1 cellular context compared by ENCODE assay signal in the genomic region with DNA sequence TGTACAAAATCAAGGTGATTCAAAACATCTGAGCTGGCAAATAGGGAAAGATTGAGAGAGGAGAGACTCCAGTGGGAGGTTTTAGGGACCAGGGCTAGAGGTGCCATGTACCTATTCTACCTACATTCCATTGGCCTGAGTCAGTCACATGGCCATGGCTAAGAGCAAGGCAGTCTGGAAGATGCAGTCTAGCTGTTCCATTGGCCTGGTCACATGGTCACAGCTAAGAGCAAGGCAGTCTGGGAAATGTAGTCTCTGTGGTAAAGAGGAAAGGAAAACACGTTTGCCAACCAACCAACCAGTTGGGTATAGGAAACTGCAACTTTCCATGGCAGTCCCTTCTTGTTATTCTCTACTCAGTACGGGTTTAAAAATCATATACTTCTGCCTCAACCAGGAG.
TF ChIP-seq lines count a peak whose summit lies in the region.

No MANE protein-coding gene starts in this region.

TF ChIP-seq in K562, 482 proteins besides CTCF, POLR2A, EP300 and RAD21 (continued from another document and continues in another):
- TF ChIP-seq, protein P1, sequence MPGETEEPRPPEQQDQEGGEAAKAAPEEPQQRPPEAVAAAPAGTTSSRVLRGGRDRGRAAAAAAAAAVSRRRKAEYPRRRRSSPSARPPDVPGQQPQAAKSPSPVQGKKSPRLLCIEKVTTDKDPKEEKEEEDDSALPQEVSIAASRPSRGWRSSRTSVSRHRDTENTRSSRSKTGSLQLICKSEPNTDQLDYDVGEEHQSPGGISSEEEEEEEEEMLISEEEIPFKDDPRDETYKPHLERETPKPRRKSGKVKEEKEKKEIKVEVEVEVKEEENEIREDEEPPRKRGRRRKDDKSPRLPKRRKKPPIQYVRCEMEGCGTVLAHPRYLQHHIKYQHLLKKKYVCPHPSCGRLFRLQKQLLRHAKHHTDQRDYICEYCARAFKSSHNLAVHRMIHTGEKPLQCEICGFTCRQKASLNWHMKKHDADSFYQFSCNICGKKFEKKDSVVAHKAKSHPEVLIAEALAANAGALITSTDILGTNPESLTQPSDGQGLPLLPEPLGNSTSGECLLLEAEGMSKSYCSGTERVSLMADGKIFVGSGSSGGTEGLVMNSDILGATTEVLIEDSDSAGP (CRISPR knock-in tag; IDR thresholded peaks at IDR 0.05) = no peak
- TF ChIP-seq CEBPG (CRISPR knock-in tag; IDR thresholded peaks at IDR 0.05) (no peak), CEBPG (tag; conservative IDR thresholded peaks at IDR 0.05 in 1 of 2, IDR thresholded peaks at IDR 0.05 in 1 of 2) (no peak), ASH1L (IDR thresholded peaks at IDR 0.05; ENCODE audit: borderline replicate concordance, low read depth, partially characterized antibody) (no peak), COPS2 (conservative IDR thresholded peaks at IDR 0.05) (no peak), SIX5 (IDR thresholded peaks at IDR 0.05; ENCODE audit: borderline replicate concordance in 1 of 2, insufficient read depth in 1 of 2, low read depth in 1 of 2, low read length in 2 of 2) (peak; percentile 74 to 78), NR2C1 (IDR thresholded peaks at IDR 0.05) (no peak), NR2C1 (tag; IDR thresholded peaks at IDR 0.05) (0 out of 2 replicates have a peak, but pooled peaks have one; percentile 17), SAFB (IDR thresholded peaks at IDR 0.05; ENCODE audit: borderline replicate concordance, low read depth, low read length) (no peak), ZNF12 (CRISPR knock-in tag; IDR thresholded peaks at IDR 0.05) (no peak), ETS2 (tag; IDR thresholded peaks at IDR 0.05; ENCODE audit: borderline replicate concordance, poor library complexity, severe bottlenecking) (no peak), ZNF121 (CRISPR knock-in tag; conservative IDR thresholded peaks at IDR 0.05) (no peak), THRAP3 (IDR thresholded peaks at IDR 0.05; ENCODE audit: borderline replicate concordance) (no peak), KLF10 (CRISPR knock-in tag; IDR thresholded peaks at IDR 0.05) (no peak), TAF9B (IDR thresholded peaks at IDR 0.05; ENCODE audit: partially characterized antibody) (no peak), ZNF174 (CRISPR knock-in tag; IDR thresholded peaks at IDR 0.05) (no peak), ARID1B (IDR thresholded peaks at IDR 0.05) (no peak), HCFC1 (IDR thresholded peaks at IDR 0.05; ENCODE audit: low read depth, low read length) (peak; percentile 90), CREM (IDR thresholded peaks at IDR 0.05; ENCODE audit: low read depth) (peak; percentile 53; the same call in 1 of the 2 replicates), CXXC5 (CRISPR knock-in tag; IDR thresholded peaks at IDR 0.05) (no peak), MBD2 (IDR thresholded peaks at IDR 0.05; ENCODE audit: borderline replicate concordance, low read depth) (peak; percentile 52; the same call in 1 of the 2 replicates), ZNF175 (CRISPR knock-in tag; IDR thresholded peaks at IDR 0.05; ENCODE audit: low read depth) (no peak), TAL1 (IDR thresholded peaks at IDR 0.05) (no peak), ZNF143 (CRISPR knock-in tag; IDR thresholded peaks at IDR 0.05) (peak; percentile 78), CBFA2T2 (conservative IDR thresholded peaks at IDR 0.05) (peak; percentile 73), TOE1 (IDR thresholded peaks at IDR 0.05; ENCODE audit: borderline replicate concordance) (peak; percentile 73; the same call in 1 of the 2 replicates), TOE1 (CRISPR knock-in tag; IDR thresholded peaks at IDR 0.05; ENCODE audit: borderline replicate concordance, low read depth) (no peak), CAMTA2 (CRISPR knock-in tag; conservative IDR thresholded peaks at IDR 0.05) (no peak)
- TF ChIP-seq, protein P2, sequence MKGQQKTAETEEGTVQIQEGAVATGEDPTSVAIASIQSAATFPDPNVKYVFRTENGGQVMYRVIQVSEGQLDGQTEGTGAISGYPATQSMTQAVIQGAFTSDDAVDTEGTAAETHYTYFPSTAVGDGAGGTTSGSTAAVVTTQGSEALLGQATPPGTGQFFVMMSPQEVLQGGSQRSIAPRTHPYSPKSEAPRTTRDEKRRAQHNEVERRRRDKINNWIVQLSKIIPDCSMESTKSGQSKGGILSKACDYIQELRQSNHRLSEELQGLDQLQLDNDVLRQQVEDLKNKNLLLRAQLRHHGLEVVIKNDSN (CRISPR knock-in tag; IDR thresholded peaks at IDR 0.05) = peak; percentile 91
- TF ChIP-seq, protein P3, sequence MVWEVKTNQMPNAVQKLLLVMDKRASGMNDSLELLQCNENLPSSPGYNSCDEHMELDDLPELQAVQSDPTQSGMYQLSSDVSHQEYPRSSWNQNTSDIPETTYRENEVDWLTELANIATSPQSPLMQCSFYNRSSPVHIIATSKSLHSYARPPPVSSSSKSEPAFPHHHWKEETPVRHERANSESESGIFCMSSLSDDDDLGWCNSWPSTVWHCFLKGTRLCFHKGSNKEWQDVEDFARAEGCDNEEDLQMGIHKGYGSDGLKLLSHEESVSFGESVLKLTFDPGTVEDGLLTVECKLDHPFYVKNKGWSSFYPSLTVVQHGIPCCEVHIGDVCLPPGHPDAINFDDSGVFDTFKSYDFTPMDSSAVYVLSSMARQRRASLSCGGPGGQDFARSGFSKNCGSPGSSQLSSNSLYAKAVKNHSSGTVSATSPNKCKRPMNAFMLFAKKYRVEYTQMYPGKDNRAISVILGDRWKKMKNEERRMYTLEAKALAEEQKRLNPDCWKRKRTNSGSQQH (CRISPR knock-in tag; IDR thresholded peaks at IDR 0.05) = no peak
- TF ChIP-seq, protein P4, sequence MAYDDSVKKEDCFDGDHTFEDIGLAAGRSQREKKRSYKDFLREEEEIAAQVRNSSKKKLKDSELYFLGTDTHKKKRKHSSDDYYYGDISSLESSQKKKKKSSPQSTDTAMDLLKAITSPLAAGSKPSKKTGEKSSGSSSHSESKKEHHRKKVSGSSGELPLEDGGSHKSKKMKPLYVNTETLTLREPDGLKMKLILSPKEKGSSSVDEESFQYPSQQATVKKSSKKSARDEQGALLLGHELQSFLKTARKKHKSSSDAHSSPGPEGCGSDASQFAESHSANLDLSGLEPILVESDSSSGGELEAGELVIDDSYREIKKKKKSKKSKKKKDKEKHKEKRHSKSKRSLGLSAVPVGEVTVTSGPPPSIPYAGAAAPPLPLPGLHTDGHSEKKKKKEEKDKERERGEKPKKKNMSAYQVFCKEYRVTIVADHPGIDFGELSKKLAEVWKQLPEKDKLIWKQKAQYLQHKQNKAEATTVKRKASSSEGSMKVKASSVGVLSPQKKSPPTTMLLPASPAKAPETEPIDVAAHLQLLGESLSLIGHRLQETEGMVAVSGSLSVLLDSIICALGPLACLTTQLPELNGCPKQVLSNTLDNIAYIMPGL (CRISPR knock-in tag; IDR thresholded peaks at IDR 0.05) = no peak
- TF ChIP-seq, protein P5, sequence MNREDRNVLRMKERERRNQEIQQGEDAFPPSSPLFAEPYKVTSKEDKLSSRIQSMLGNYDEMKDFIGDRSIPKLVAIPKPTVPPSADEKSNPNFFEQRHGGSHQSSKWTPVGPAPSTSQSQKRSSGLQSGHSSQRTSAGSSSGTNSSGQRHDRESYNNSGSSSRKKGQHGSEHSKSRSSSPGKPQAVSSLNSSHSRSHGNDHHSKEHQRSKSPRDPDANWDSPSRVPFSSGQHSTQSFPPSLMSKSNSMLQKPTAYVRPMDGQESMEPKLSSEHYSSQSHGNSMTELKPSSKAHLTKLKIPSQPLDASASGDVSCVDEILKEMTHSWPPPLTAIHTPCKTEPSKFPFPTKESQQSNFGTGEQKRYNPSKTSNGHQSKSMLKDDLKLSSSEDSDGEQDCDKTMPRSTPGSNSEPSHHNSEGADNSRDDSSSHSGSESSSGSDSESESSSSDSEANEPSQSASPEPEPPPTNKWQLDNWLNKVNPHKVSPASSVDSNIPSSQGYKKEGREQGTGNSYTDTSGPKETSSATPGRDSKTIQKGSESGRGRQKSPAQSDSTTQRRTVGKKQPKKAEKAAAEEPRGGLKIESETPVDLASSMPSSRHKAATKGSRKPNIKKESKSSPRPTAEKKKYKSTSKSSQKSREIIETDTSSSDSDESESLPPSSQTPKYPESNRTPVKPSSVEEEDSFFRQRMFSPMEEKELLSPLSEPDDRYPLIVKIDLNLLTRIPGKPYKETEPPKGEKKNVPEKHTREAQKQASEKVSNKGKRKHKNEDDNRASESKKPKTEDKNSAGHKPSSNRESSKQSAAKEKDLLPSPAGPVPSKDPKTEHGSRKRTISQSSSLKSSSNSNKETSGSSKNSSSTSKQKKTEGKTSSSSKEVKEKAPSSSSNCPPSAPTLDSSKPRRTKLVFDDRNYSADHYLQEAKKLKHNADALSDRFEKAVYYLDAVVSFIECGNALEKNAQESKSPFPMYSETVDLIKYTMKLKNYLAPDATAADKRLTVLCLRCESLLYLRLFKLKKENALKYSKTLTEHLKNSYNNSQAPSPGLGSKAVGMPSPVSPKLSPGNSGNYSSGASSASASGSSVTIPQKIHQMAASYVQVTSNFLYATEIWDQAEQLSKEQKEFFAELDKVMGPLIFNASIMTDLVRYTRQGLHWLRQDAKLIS (CRISPR knock-in tag; IDR thresholded peaks at IDR 0.05) = no peak
- TF ChIP-seq, protein P6, sequence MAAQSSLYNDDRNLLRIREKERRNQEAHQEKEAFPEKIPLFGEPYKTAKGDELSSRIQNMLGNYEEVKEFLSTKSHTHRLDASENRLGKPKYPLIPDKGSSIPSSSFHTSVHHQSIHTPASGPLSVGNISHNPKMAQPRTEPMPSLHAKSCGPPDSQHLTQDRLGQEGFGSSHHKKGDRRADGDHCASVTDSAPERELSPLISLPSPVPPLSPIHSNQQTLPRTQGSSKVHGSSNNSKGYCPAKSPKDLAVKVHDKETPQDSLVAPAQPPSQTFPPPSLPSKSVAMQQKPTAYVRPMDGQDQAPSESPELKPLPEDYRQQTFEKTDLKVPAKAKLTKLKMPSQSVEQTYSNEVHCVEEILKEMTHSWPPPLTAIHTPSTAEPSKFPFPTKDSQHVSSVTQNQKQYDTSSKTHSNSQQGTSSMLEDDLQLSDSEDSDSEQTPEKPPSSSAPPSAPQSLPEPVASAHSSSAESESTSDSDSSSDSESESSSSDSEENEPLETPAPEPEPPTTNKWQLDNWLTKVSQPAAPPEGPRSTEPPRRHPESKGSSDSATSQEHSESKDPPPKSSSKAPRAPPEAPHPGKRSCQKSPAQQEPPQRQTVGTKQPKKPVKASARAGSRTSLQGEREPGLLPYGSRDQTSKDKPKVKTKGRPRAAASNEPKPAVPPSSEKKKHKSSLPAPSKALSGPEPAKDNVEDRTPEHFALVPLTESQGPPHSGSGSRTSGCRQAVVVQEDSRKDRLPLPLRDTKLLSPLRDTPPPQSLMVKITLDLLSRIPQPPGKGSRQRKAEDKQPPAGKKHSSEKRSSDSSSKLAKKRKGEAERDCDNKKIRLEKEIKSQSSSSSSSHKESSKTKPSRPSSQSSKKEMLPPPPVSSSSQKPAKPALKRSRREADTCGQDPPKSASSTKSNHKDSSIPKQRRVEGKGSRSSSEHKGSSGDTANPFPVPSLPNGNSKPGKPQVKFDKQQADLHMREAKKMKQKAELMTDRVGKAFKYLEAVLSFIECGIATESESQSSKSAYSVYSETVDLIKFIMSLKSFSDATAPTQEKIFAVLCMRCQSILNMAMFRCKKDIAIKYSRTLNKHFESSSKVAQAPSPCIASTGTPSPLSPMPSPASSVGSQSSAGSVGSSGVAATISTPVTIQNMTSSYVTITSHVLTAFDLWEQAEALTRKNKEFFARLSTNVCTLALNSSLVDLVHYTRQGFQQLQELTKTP (IDR thresholded peaks at IDR 0.05; ENCODE audit: low read depth in 1 of 2, partially characterized antibody in 2 of 2) = peak in 1 of 2 experiments; percentile 92
- TF ChIP-seq, protein P7, sequence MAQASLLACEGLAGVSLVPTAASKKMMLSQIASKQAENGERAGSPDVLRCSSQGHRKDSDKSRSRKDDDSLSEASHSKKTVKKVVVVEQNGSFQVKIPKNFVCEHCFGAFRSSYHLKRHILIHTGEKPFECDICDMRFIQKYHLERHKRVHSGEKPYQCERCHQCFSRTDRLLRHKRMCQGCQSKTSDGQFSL (CRISPR knock-in tag; IDR thresholded peaks at IDR 0.05) = no peak
- TF ChIP-seq, protein P7 (tag; IDR thresholded peaks at IDR 0.05) = no peak
- TF ChIP-seq, protein P8, sequence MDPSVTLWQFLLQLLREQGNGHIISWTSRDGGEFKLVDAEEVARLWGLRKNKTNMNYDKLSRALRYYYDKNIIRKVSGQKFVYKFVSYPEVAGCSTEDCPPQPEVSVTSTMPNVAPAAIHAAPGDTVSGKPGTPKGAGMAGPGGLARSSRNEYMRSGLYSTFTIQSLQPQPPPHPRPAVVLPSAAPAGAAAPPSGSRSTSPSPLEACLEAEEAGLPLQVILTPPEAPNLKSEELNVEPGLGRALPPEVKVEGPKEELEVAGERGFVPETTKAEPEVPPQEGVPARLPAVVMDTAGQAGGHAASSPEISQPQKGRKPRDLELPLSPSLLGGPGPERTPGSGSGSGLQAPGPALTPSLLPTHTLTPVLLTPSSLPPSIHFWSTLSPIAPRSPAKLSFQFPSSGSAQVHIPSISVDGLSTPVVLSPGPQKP (CRISPR knock-in tag; IDR thresholded peaks at IDR 0.05) = no peak
- TF ChIP-seq, protein P9, sequence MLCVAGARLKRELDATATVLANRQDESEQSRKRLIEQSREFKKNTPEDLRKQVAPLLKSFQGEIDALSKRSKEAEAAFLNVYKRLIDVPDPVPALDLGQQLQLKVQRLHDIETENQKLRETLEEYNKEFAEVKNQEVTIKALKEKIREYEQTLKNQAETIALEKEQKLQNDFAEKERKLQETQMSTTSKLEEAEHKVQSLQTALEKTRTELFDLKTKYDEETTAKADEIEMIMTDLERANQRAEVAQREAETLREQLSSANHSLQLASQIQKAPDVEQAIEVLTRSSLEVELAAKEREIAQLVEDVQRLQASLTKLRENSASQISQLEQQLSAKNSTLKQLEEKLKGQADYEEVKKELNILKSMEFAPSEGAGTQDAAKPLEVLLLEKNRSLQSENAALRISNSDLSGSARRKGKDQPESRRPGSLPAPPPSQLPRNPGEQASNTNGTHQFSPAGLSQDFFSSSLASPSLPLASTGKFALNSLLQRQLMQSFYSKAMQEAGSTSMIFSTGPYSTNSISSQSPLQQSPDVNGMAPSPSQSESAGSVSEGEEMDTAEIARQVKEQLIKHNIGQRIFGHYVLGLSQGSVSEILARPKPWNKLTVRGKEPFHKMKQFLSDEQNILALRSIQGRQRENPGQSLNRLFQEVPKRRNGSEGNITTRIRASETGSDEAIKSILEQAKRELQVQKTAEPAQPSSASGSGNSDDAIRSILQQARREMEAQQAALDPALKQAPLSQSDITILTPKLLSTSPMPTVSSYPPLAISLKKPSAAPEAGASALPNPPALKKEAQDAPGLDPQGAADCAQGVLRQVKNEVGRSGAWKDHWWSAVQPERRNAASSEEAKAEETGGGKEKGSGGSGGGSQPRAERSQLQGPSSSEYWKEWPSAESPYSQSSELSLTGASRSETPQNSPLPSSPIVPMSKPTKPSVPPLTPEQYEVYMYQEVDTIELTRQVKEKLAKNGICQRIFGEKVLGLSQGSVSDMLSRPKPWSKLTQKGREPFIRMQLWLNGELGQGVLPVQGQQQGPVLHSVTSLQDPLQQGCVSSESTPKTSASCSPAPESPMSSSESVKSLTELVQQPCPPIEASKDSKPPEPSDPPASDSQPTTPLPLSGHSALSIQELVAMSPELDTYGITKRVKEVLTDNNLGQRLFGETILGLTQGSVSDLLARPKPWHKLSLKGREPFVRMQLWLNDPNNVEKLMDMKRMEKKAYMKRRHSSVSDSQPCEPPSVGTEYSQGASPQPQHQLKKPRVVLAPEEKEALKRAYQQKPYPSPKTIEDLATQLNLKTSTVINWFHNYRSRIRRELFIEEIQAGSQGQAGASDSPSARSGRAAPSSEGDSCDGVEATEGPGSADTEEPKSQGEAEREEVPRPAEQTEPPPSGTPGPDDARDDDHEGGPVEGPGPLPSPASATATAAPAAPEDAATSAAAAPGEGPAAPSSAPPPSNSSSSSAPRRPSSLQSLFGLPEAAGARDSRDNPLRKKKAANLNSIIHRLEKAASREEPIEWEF (CRISPR knock-in tag; IDR thresholded peaks at IDR 0.05) = no peak
